ENCODE assay signal across 8 cellular contexts in genomic region chr3:141454906-141455602, GRCh38. TPM values are rescaled to one million over a fixed set of nuclear protein-coding genes. Genes with fewer than 3 reads are reported as not detected.
DNase-seq lines count a peak whose midpoint lies in the region; ATAC-seq and TF ChIP-seq lines count a peak whose summit lies in the region.

No MANE protein-coding gene starts in this region.

- H3K4me3 Mint-ChIP-seq in activated T-helper 1 cell treated with anti-CD3 and anti-CD28 coated beads, Interleukin-12 subunit alpha, Interleukin-12 subunit beta, Interleukin-2, Interleukin-4 antibody, amounts not matched to agents 30 ng/mL and 10 ng/mL and 1 ng/mL, durations not matched to agents 14 hours and 24 hours and 36 hours, result no peak overlapping the region

- ATAC-seq in GM18520 (IDR thresholded peaks at IDR 0.05; ENCODE audit: unreplicated experiment), result peak; percentile 56
- ATAC-seq in HG03571 (IDR thresholded peaks at IDR 0.05; ENCODE audit: unreplicated experiment), result peak; percentile 52

- TF ChIP-seq CTCF in C4-2B (conservative IDR thresholded peaks at IDR 0.05), result peak; percentile 89
- TF ChIP-seq CTCF in prostate gland (IDR thresholded peaks at IDR 0.05), result peak; percentile 44 to 80 (median 69)

- intact Hi-C loops in activated T-helper 1 cell treated with anti-CD3 and anti-CD28 coated beads, Interleukin-12 subunit alpha, Interleukin-12 subunit beta, Interleukin-2, Interleukin-4 antibody, amounts not matched to agents 30 ng/mL and 10 ng/mL and 1 ng/mL, durations not matched to agents 14 hours and 24 hours and 36 hours (cut with micrococcal nuclease), result loop anchor here (1.0 to 2.0 kb wide), 5 partner anchors 42 to 224 kb away; partner anchors contain the start of gene PXYLP1
- intact Hi-C loops in prostate gland (cut with DNase I), result loop anchor here (2.0 to 5.0 kb wide), 2 partner anchors 150 to 223 kb away; partner anchors contain the start of gene PXYLP1

- no peaks in the 10 kb centered on the region for H3K36me3 Mint-ChIP-seq in activated T-helper 1 cell treated with anti-CD3 and anti-CD28 coated beads, Interleukin-12 subunit alpha, Interleukin-12 subunit beta, Interleukin-2, Interleukin-4 antibody, amounts not matched to agents 30 ng/mL and 10 ng/mL and 1 ng/mL, durations not matched to agents 14 hours and 24 hours and 36 hours (ENCODE audit: low read depth)

- no peaks in the 10 kb centered on the region for H3K27me3 Mint-ChIP-seq in activated T-helper 1 cell treated with anti-CD3 and anti-CD28 coated beads, Interleukin-12 subunit alpha, Interleukin-12 subunit beta, Interleukin-2, Interleukin-4 antibody, amounts not matched to agents 30 ng/mL and 10 ng/mL and 1 ng/mL, durations not matched to agents 14 hours and 24 hours and 36 hours (ENCODE audit: insufficient read depth)

- H3K27ac ChIP-seq in C4-2B (peak overlapping the region; percentile 67), prostate gland (peak overlapping the region; percentile 76 to 84)

- H3K4me1 ChIP-seq in prostate gland (replicated peaks), result peaks cover 13% of the 10 kb centered on the region

- 61% methylated on average over 20 of the region's 20 CpGs for WGBS in prostate gland

- peaks cover 17% of the 10 kb centered on the region for H3K4me1 Mint-ChIP-seq in activated T-helper 1 cell treated with anti-CD3 and anti-CD28 coated beads, Interleukin-12 subunit alpha, Interleukin-12 subunit beta, Interleukin-2, Interleukin-4 antibody, amounts not matched to agents 30 ng/mL and 10 ng/mL and 1 ng/mL, durations not matched to agents 14 hours and 24 hours and 36 hours (ENCODE audit: low read depth)

- H3K4me3 ChIP-seq in prostate gland, result peak overlapping the region; percentile 11 to 26

- no peaks in the 10 kb centered on the region for H3K9me3 ChIP-seq in prostate gland

- H3K27me3 ChIP-seq in prostate gland (replicated peaks; ENCODE audit: insufficient read depth), result no peaks in the 10 kb centered on the region

- no peak overlapping the region for H3K27ac Mint-ChIP-seq in activated T-helper 1 cell treated with anti-CD3 and anti-CD28 coated beads, Interleukin-12 subunit alpha, Interleukin-12 subunit beta, Interleukin-2, Interleukin-4 antibody, amounts not matched to agents 30 ng/mL and 10 ng/mL and 1 ng/mL, durations not matched to agents 14 hours and 24 hours and 36 hours

- no peaks in the 10 kb centered on the region for H3K36me3 ChIP-seq in prostate gland

- DNase-seq in NCI-H748 (lab: John Stamatoyannopoulos, UW; ENCODE audit: unreplicated experiment) (peak; percentile 63), glomerular visceral epithelial cell (ENCODE audit: extremely low spot score) (peak; percentile 78), prostate gland (ENCODE audit: low spot score) (peak; percentile 45), KG1 (lab: John Stamatoyannopoulos, UW) (no peak)
- peak; percentile 24 for DNase-seq in activated T-helper 1 cell treated with anti-CD3 and anti-CD28 coated beads, Interleukin-12 subunit alpha, Interleukin-12 subunit beta, Interleukin-2, Interleukin-4 antibody, amounts not matched to agents 30 ng/mL and 10 ng/mL and 1 ng/mL, durations not matched to agents 14 hours and 24 hours and 36 hours (ENCODE audit: low spot score)

- TF ChIP-seq POLR2A in prostate gland (IDR thresholded peaks at IDR 0.05), result no peak

- no peaks in the 10 kb centered on the region for H3K9me3 Mint-ChIP-seq in activated T-helper 1 cell treated with anti-CD3 and anti-CD28 coated beads, Interleukin-12 subunit alpha, Interleukin-12 subunit beta, Interleukin-2, Interleukin-4 antibody, amounts not matched to agents 30 ng/mL and 10 ng/mL and 1 ng/mL, durations not matched to agents 14 hours and 24 hours and 36 hours

RNA-seq across cellular contexts. Expression of gene RASA2, which starts 31.8 kb away (rescaled TPM):
- total RNA-seq in activated T-helper 1 cell treated with anti-CD3 and anti-CD28 coated beads, Interleukin-12 subunit alpha, Interleukin-12 subunit beta, Interleukin-2, Interleukin-4 antibody, amounts not matched to agents 30 ng/mL and 10 ng/mL and 1 ng/mL, durations not matched to agents 14 hours and 24 hours and 36 hours, result 37.7 and 39.2 TPM in 2 replicates
- 10 to 100 TPM in 1 of 2 donors, 1 to 10 TPM in 1; 7.8 to 13.5 TPM for total RNA-seq in prostate gland
